1 cellular context compared by ENCODE assay signal in the genomic region with DNA sequence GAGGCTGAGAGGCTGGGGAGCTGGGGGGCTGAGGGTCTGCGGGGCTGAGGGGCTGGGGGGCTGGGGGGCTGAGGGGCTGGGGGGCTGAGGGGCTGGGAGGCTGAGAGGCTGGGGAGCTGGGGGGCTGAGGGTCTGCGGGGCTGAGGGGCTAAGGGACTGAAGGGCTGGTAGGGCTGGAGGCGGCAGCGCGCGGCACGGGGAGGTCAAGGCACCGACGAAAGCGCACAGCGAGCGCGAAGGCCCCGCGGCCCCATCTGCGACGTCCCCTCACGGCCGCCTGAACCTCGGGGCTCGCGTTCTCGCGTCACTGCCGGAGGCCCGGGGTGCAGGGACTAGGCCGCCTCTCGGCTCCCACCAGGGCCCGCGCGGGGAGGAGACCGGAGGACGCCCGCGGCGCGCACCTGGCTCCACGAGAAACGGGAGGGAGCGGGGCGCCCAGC.
TF ChIP-seq lines count a peak whose summit lies in the region.

No MANE protein-coding gene starts in this region.

TF ChIP-seq in K562, 482 proteins besides CTCF, POLR2A, EP300 and RAD21 (continues in another document):
- TF ChIP-seq CAMTA2 (CRISPR knock-in tag; conservative IDR thresholded peaks at IDR 0.05), result no peak
- peak; percentile 25; the same call in 1 of the 2 replicates for TF ChIP-seq ATF1 (CRISPR knock-in tag; IDR thresholded peaks at IDR 0.05)
- no peak; the same call in 1 of the 2 replicates for TF ChIP-seq ATF1 (tag; IDR thresholded peaks at IDR 0.05)
- TF ChIP-seq SMC3 (conservative IDR thresholded peaks at IDR 0.05; ENCODE audit: insufficient read depth, low read depth, low read length), result no peak
- TF ChIP-seq ZBTB7A (IDR thresholded peaks at IDR 0.05; ENCODE audit: borderline replicate concordance, control insufficient read depth, low read depth, low read length), result peak; percentile 13; the same call in 1 of the 2 replicates
- TF ChIP-seq RUNX1 (IDR thresholded peaks at IDR 0.05; ENCODE audit: low read depth), result no peak
- no peak for TF ChIP-seq TFAM (CRISPR knock-in tag; conservative IDR thresholded peaks at IDR 0.05)
- TF ChIP-seq, protein P1, sequence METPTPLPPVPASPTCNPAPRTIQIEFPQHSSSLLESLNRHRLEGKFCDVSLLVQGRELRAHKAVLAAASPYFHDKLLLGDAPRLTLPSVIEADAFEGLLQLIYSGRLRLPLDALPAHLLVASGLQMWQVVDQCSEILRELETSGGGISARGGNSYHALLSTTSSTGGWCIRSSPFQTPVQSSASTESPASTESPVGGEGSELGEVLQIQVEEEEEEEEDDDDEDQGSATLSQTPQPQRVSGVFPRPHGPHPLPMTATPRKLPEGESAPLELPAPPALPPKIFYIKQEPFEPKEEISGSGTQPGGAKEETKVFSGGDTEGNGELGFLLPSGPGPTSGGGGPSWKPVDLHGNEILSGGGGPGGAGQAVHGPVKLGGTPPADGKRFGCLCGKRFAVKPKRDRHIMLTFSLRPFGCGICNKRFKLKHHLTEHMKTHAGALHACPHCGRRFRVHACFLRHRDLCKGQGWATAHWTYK (CRISPR knock-in tag; IDR thresholded peaks at IDR 0.05), result no peak
- TF ChIP-seq CTBP1 (IDR thresholded peaks at IDR 0.05; ENCODE audit: borderline replicate concordance), result no peak
- TF ChIP-seq SIRT6 (IDR thresholded peaks at IDR 0.05; ENCODE audit: low read depth, low read length), result no peak
- TF ChIP-seq NFE2 (IDR thresholded peaks at IDR 0.05; ENCODE audit: low read depth), result no peak
- no peak for TF ChIP-seq ZBTB1 (CRISPR knock-in tag; IDR thresholded peaks at IDR 0.05; ENCODE audit: borderline replicate concordance, low read depth)
- TF ChIP-seq, protein P2, sequence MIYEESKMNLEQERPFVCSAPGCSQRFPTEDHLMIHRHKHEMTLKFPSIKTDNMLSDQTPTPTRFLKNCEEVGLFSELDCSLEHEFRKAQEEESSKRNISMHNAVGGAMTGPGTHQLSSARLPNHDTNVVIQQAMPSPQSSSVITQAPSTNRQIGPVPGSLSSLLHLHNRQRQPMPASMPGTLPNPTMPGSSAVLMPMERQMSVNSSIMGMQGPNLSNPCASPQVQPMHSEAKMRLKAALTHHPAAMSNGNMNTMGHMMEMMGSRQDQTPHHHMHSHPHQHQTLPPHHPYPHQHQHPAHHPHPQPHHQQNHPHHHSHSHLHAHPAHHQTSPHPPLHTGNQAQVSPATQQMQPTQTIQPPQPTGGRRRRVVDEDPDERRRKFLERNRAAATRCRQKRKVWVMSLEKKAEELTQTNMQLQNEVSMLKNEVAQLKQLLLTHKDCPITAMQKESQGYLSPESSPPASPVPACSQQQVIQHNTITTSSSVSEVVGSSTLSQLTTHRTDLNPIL (CRISPR knock-in tag; IDR thresholded peaks at IDR 0.05), result no peak
- no peak for TF ChIP-seq ZBTB8A (IDR thresholded peaks at IDR 0.05; ENCODE audit: partially characterized antibody)
- TF ChIP-seq ZNF77 (CRISPR knock-in tag; IDR thresholded peaks at IDR 0.05), result no peak
- no peak for TF ChIP-seq MAFG (tag; conservative IDR thresholded peaks at IDR 0.05)
- no peak for TF ChIP-seq MYC (IDR thresholded peaks at IDR 0.05; ENCODE audit: low read depth, low read length)
- no peak for TF ChIP-seq MYC (CRISPR knock-in tag; IDR thresholded peaks at IDR 0.05; ENCODE audit: borderline replicate concordance, low read depth)
- TF ChIP-seq, protein P3, sequence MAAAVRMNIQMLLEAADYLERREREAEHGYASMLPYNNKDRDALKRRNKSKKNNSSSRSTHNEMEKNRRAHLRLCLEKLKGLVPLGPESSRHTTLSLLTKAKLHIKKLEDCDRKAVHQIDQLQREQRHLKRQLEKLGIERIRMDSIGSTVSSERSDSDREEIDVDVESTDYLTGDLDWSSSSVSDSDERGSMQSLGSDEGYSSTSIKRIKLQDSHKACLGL (CRISPR knock-in tag; IDR thresholded peaks at IDR 0.05; ENCODE audit: borderline replicate concordance, poor library complexity, severe bottlenecking), result no peak
- TF ChIP-seq, protein P4, sequence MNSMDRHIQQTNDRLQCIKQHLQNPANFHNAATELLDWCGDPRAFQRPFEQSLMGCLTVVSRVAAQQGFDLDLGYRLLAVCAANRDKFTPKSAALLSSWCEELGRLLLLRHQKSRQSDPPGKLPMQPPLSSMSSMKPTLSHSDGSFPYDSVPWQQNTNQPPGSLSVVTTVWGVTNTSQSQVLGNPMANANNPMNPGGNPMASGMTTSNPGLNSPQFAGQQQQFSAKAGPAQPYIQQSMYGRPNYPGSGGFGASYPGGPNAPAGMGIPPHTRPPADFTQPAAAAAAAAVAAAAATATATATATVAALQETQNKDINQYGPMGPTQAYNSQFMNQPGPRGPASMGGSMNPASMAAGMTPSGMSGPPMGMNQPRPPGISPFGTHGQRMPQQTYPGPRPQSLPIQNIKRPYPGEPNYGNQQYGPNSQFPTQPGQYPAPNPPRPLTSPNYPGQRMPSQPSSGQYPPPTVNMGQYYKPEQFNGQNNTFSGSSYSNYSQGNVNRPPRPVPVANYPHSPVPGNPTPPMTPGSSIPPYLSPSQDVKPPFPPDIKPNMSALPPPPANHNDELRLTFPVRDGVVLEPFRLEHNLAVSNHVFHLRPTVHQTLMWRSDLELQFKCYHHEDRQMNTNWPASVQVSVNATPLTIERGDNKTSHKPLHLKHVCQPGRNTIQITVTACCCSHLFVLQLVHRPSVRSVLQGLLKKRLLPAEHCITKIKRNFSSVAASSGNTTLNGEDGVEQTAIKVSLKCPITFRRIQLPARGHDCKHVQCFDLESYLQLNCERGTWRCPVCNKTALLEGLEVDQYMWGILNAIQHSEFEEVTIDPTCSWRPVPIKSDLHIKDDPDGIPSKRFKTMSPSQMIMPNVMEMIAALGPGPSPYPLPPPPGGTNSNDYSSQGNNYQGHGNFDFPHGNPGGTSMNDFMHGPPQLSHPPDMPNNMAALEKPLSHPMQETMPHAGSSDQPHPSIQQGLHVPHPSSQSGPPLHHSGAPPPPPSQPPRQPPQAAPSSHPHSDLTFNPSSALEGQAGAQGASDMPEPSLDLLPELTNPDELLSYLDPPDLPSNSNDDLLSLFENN (IDR thresholded peaks at IDR 0.05; ENCODE audit: low read depth in 2 of 2, low read length in 2 of 2), result no peak
- TF ChIP-seq, protein P5, sequence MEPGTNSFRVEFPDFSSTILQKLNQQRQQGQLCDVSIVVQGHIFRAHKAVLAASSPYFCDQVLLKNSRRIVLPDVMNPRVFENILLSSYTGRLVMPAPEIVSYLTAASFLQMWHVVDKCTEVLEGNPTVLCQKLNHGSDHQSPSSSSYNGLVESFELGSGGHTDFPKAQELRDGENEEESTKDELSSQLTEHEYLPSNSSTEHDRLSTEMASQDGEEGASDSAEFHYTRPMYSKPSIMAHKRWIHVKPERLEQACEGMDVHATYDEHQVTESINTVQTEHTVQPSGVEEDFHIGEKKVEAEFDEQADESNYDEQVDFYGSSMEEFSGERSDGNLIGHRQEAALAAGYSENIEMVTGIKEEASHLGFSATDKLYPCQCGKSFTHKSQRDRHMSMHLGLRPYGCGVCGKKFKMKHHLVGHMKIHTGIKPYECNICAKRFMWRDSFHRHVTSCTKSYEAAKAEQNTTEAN (CRISPR knock-in tag; IDR thresholded peaks at IDR 0.05), result no peak
- no peak for TF ChIP-seq CCAR2 (IDR thresholded peaks at IDR 0.05; ENCODE audit: low read depth, low read length)
- TF ChIP-seq SIN3A (IDR thresholded peaks at IDR 0.05; ENCODE audit: borderline replicate concordance in 2 of 2, control insufficient read depth in 1 of 2, low read depth in 2 of 2, low read length in 2 of 2), result peak in 1 of 2 experiments; percentile 73; a peak in 1 of 4 replicates
- no peak for TF ChIP-seq TAF7 (tag; IDR thresholded peaks at IDR 0.05)
- TF ChIP-seq CHD2 (IDR thresholded peaks at IDR 0.05; ENCODE audit: low read depth, low read length), result peak; percentile 59
- TF ChIP-seq MAZ (CRISPR knock-in tag; conservative IDR thresholded peaks at IDR 0.05 in 1 of 2, IDR thresholded peaks at IDR 0.05 in 1 of 2), result peak in 1 of 2 experiments; percentile 45; a peak in 2 of 4 replicates
- TF ChIP-seq ZNF431 (CRISPR knock-in tag; IDR thresholded peaks at IDR 0.05), result no peak
- TF ChIP-seq HLTF (IDR thresholded peaks at IDR 0.05), result no peak
- no peak for TF ChIP-seq GATAD2A (IDR thresholded peaks at IDR 0.05)
- TF ChIP-seq, protein P6, sequence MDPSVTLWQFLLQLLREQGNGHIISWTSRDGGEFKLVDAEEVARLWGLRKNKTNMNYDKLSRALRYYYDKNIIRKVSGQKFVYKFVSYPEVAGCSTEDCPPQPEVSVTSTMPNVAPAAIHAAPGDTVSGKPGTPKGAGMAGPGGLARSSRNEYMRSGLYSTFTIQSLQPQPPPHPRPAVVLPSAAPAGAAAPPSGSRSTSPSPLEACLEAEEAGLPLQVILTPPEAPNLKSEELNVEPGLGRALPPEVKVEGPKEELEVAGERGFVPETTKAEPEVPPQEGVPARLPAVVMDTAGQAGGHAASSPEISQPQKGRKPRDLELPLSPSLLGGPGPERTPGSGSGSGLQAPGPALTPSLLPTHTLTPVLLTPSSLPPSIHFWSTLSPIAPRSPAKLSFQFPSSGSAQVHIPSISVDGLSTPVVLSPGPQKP (CRISPR knock-in tag; IDR thresholded peaks at IDR 0.05), result no peak
- no peak for TF ChIP-seq ELF2 (CRISPR knock-in tag; IDR thresholded peaks at IDR 0.05)
- TF ChIP-seq ARID1B (IDR thresholded peaks at IDR 0.05), result no peak
- TF ChIP-seq, protein P7, sequence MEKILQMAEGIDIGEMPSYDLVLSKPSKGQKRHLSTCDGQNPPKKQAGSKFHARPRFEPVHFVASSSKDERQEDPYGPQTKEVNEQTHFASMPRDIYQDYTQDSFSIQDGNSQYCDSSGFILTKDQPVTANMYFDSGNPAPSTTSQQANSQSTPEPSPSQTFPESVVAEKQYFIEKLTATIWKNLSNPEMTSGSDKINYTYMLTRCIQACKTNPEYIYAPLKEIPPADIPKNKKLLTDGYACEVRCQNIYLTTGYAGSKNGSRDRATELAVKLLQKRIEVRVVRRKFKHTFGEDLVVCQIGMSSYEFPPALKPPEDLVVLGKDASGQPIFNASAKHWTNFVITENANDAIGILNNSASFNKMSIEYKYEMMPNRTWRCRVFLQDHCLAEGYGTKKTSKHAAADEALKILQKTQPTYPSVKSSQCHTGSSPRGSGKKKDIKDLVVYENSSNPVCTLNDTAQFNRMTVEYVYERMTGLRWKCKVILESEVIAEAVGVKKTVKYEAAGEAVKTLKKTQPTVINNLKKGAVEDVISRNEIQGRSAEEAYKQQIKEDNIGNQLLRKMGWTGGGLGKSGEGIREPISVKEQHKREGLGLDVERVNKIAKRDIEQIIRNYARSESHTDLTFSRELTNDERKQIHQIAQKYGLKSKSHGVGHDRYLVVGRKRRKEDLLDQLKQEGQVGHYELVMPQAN (IDR thresholded peaks at IDR 0.05; ENCODE audit: borderline replicate concordance), result no peak
- TF ChIP-seq, protein P8, sequence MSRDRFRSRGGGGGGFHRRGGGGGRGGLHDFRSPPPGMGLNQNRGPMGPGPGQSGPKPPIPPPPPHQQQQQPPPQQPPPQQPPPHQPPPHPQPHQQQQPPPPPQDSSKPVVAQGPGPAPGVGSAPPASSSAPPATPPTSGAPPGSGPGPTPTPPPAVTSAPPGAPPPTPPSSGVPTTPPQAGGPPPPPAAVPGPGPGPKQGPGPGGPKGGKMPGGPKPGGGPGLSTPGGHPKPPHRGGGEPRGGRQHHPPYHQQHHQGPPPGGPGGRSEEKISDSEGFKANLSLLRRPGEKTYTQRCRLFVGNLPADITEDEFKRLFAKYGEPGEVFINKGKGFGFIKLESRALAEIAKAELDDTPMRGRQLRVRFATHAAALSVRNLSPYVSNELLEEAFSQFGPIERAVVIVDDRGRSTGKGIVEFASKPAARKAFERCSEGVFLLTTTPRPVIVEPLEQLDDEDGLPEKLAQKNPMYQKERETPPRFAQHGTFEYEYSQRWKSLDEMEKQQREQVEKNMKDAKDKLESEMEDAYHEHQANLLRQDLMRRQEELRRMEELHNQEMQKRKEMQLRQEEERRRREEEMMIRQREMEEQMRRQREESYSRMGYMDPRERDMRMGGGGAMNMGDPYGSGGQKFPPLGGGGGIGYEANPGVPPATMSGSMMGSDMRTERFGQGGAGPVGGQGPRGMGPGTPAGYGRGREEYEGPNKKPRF (IDR thresholded peaks at IDR 0.05; ENCODE audit: low read depth, low read length), result no peak
- no peak for TF ChIP-seq FOXK1 (CRISPR knock-in tag; IDR thresholded peaks at IDR 0.05; ENCODE audit: borderline replicate concordance)
- no peak for TF ChIP-seq ZNF717 (CRISPR knock-in tag; IDR thresholded peaks at IDR 0.05)
